Comparison of ENCODE assay signal across 1 cellular context in genomic region chr11:33736148-33736809, GRCh38.
TF ChIP-seq lines count a peak whose summit lies in the region.

A gene with protein sequence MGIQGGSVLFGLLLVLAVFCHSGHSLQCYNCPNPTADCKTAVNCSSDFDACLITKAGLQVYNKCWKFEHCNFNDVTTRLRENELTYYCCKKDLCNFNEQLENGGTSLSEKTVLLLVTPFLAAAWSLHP (minus strand): TSS chr11:33736423. CDS start chr11:33722445, 13,978 bp downstream.

TF ChIP-seq in K562, 482 proteins besides CTCF, POLR2A, EP300 and RAD21 (continued from another document and continues in another):
- TF ChIP-seq BRF1 (IDR thresholded peaks at IDR 0.05; ENCODE audit: borderline replicate concordance, extremely low read depth, insufficient read length) (no peak), ZKSCAN1 (IDR thresholded peaks at IDR 0.05; ENCODE audit: low read depth, low read length) (0 out of 2 replicates have a peak, but pooled peaks have one; percentile 48), TAL1 (IDR thresholded peaks at IDR 0.05) (no peak), PTRF (tag; IDR thresholded peaks at IDR 0.05) (no peak), MBD2 (IDR thresholded peaks at IDR 0.05; ENCODE audit: borderline replicate concordance, low read depth) (peak; percentile 57; the same call in 1 of the 2 replicates), ZNF699 (CRISPR knock-in tag; IDR thresholded peaks at IDR 0.05; ENCODE audit: insufficient replicate concordance) (no peak), ZC3H8 (IDR thresholded peaks at IDR 0.05) (no peak), SMAD3 (CRISPR knock-in tag; conservative IDR thresholded peaks at IDR 0.05) (no peak), LARP7 (IDR thresholded peaks at IDR 0.05) (no peak), TCF7L2 (IDR thresholded peaks at IDR 0.05; ENCODE audit: low read depth, low read length) (no peak), FIP1L1 (IDR thresholded peaks at IDR 0.05; ENCODE audit: low read depth, low read length, poor library complexity, severe bottlenecking) (peak; percentile 76), JUNB (CRISPR knock-in tag; conservative IDR thresholded peaks at IDR 0.05) (no peak), BACH1 (tag; IDR thresholded peaks at IDR 0.05) (no peak), ZBED1 (IDR thresholded peaks at IDR 0.05) (no peak), SMAD1 (IDR thresholded peaks at IDR 0.05; ENCODE audit: low read depth, low read length, partially characterized antibody) (no peak), TRIM25 (IDR thresholded peaks at IDR 0.05; ENCODE audit: borderline replicate concordance) (no peak), CCNT2 (IDR thresholded peaks at IDR 0.05; ENCODE audit: borderline replicate concordance, extremely low read depth, insufficient read length, low read depth, low read length) (peak; percentile 81), TAF9B (IDR thresholded peaks at IDR 0.05; ENCODE audit: partially characterized antibody) (no peak), FOSL1 (tag; conservative IDR thresholded peaks at IDR 0.05) (peak; percentile 51), TCF3 (CRISPR knock-in tag; IDR thresholded peaks at IDR 0.05) (no peak), ZNF511 (CRISPR knock-in tag; IDR thresholded peaks at IDR 0.05) (peak; percentile 40), ZNF174 (CRISPR knock-in tag; IDR thresholded peaks at IDR 0.05) (no peak), MEF2D (tag; conservative IDR thresholded peaks at IDR 0.05; ENCODE audit: low read depth) (no peak), ZNF431 (CRISPR knock-in tag; IDR thresholded peaks at IDR 0.05) (no peak), MEF2A (IDR thresholded peaks at IDR 0.05; ENCODE audit: control insufficient read depth, low read depth, low read length) (no peak), ZNF277 (CRISPR knock-in tag; IDR thresholded peaks at IDR 0.05; ENCODE audit: borderline replicate concordance) (no peak), TCF7 (IDR thresholded peaks at IDR 0.05; ENCODE audit: borderline replicate concordance) (no peak), TAF7 (tag; IDR thresholded peaks at IDR 0.05) (peak; percentile 67), ZSCAN29 (IDR thresholded peaks at IDR 0.05) (no peak), SUPT5H (IDR thresholded peaks at IDR 0.05) (peak; percentile 83), MCM3 (IDR thresholded peaks at IDR 0.05) (no peak), NBN (IDR thresholded peaks at IDR 0.05; ENCODE audit: low read depth) (no peak), MTA1 (IDR thresholded peaks at IDR 0.05; ENCODE audit: borderline replicate concordance) (no peak), COPS2 (conservative IDR thresholded peaks at IDR 0.05) (no peak), ZNF695 (CRISPR knock-in tag; IDR thresholded peaks at IDR 0.05) (no peak), POLR2AphosphoS5 (IDR thresholded peaks at IDR 0.05; ENCODE audit: control insufficient read depth, insufficient read depth, low read depth, low read length) (peak; percentile 70), ARID2 (IDR thresholded peaks at IDR 0.05) (no peak), KDM2B (CRISPR knock-in tag; IDR thresholded peaks at IDR 0.05) (no peak), DACH1 (IDR thresholded peaks at IDR 0.05; ENCODE audit: partially characterized antibody) (no peak), HMBOX1 (IDR thresholded peaks at IDR 0.05) (no peak)
- TF ChIP-seq, protein P1, sequence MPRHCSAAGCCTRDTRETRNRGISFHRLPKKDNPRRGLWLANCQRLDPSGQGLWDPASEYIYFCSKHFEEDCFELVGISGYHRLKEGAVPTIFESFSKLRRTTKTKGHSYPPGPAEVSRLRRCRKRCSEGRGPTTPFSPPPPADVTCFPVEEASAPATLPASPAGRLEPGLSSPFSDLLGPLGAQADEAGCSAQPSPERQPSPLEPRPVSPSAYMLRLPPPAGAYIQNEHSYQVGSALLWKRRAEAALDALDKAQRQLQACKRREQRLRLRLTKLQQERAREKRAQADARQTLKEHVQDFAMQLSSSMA (CRISPR knock-in tag; IDR thresholded peaks at IDR 0.05) = no peak
- TF ChIP-seq, protein P2, sequence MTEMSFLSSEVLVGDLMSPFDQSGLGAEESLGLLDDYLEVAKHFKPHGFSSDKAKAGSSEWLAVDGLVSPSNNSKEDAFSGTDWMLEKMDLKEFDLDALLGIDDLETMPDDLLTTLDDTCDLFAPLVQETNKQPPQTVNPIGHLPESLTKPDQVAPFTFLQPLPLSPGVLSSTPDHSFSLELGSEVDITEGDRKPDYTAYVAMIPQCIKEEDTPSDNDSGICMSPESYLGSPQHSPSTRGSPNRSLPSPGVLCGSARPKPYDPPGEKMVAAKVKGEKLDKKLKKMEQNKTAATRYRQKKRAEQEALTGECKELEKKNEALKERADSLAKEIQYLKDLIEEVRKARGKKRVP (CRISPR knock-in tag; IDR thresholded peaks at IDR 0.05) = no peak
- TF ChIP-seq, protein P3, sequence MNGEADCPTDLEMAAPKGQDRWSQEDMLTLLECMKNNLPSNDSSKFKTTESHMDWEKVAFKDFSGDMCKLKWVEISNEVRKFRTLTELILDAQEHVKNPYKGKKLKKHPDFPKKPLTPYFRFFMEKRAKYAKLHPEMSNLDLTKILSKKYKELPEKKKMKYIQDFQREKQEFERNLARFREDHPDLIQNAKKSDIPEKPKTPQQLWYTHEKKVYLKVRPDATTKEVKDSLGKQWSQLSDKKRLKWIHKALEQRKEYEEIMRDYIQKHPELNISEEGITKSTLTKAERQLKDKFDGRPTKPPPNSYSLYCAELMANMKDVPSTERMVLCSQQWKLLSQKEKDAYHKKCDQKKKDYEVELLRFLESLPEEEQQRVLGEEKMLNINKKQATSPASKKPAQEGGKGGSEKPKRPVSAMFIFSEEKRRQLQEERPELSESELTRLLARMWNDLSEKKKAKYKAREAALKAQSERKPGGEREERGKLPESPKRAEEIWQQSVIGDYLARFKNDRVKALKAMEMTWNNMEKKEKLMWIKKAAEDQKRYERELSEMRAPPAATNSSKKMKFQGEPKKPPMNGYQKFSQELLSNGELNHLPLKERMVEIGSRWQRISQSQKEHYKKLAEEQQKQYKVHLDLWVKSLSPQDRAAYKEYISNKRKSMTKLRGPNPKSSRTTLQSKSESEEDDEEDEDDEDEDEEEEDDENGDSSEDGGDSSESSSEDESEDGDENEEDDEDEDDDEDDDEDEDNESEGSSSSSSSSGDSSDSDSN (IDR thresholded peaks at IDR 0.05; ENCODE audit: borderline replicate concordance in 1 of 2, low read depth in 2 of 2, low read length in 2 of 2) = no peak
- TF ChIP-seq, protein P4, sequence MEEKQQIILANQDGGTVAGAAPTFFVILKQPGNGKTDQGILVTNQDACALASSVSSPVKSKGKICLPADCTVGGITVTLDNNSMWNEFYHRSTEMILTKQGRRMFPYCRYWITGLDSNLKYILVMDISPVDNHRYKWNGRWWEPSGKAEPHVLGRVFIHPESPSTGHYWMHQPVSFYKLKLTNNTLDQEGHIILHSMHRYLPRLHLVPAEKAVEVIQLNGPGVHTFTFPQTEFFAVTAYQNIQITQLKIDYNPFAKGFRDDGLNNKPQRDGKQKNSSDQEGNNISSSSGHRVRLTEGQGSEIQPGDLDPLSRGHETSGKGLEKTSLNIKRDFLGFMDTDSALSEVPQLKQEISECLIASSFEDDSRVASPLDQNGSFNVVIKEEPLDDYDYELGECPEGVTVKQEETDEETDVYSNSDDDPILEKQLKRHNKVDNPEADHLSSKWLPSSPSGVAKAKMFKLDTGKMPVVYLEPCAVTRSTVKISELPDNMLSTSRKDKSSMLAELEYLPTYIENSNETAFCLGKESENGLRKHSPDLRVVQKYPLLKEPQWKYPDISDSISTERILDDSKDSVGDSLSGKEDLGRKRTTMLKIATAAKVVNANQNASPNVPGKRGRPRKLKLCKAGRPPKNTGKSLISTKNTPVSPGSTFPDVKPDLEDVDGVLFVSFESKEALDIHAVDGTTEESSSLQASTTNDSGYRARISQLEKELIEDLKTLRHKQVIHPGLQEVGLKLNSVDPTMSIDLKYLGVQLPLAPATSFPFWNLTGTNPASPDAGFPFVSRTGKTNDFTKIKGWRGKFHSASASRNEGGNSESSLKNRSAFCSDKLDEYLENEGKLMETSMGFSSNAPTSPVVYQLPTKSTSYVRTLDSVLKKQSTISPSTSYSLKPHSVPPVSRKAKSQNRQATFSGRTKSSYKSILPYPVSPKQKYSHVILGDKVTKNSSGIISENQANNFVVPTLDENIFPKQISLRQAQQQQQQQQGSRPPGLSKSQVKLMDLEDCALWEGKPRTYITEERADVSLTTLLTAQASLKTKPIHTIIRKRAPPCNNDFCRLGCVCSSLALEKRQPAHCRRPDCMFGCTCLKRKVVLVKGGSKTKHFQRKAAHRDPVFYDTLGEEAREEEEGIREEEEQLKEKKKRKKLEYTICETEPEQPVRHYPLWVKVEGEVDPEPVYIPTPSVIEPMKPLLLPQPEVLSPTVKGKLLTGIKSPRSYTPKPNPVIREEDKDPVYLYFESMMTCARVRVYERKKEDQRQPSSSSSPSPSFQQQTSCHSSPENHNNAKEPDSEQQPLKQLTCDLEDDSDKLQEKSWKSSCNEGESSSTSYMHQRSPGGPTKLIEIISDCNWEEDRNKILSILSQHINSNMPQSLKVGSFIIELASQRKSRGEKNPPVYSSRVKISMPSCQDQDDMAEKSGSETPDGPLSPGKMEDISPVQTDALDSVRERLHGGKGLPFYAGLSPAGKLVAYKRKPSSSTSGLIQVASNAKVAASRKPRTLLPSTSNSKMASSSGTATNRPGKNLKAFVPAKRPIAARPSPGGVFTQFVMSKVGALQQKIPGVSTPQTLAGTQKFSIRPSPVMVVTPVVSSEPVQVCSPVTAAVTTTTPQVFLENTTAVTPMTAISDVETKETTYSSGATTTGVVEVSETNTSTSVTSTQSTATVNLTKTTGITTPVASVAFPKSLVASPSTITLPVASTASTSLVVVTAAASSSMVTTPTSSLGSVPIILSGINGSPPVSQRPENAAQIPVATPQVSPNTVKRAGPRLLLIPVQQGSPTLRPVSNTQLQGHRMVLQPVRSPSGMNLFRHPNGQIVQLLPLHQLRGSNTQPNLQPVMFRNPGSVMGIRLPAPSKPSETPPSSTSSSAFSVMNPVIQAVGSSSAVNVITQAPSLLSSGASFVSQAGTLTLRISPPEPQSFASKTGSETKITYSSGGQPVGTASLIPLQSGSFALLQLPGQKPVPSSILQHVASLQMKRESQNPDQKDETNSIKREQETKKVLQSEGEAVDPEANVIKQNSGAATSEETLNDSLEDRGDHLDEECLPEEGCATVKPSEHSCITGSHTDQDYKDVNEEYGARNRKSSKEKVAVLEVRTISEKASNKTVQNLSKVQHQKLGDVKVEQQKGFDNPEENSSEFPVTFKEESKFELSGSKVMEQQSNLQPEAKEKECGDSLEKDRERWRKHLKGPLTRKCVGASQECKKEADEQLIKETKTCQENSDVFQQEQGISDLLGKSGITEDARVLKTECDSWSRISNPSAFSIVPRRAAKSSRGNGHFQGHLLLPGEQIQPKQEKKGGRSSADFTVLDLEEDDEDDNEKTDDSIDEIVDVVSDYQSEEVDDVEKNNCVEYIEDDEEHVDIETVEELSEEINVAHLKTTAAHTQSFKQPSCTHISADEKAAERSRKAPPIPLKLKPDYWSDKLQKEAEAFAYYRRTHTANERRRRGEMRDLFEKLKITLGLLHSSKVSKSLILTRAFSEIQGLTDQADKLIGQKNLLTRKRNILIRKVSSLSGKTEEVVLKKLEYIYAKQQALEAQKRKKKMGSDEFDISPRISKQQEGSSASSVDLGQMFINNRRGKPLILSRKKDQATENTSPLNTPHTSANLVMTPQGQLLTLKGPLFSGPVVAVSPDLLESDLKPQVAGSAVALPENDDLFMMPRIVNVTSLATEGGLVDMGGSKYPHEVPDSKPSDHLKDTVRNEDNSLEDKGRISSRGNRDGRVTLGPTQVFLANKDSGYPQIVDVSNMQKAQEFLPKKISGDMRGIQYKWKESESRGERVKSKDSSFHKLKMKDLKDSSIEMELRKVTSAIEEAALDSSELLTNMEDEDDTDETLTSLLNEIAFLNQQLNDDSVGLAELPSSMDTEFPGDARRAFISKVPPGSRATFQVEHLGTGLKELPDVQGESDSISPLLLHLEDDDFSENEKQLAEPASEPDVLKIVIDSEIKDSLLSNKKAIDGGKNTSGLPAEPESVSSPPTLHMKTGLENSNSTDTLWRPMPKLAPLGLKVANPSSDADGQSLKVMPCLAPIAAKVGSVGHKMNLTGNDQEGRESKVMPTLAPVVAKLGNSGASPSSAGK (IDR thresholded peaks at IDR 0.05) = no peak
